Comparison of ENCODE assay signal across 8 cellular contexts in the genomic region with DNA sequence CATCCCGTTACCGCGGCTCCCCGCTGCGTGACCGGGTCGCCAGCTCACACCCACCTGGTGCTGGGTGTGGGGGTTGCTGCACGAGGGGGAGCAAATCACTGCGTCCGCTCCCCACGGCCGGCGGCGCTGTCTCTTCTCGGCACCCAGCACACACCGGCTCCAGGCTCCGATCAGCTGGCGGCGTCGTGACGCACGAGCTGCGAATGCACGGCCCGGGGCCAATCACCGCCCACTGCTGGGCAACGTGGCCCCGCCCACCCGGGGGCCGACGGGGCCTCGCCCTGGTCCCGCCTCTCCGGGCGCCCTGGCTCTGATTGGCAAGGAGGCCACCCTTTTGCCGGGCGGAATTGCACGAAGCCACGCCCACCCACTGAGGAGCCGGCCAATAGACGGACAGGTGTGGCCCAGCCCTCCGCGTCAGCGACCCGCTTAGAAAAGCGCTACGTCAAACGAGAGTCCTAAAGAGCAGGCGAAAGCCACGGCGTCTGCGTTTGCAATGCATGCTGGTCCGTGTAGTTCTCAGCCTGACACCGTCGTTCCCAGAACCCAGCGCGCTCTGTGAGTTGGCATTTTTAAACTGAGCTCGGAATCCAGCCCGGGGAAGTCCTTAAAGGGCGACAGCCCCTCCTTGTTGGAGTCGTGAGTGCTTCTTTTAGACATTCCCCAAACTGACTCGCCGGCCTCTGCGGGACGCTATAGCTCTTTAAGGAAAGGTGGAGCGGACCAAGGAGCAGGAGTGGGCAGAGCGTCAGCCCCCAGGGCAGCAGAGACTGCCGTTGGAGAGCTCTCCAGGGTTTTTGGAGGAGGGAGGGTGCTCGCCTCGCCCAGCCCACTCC. TPM values are rescaled to one million over a fixed set of nuclear protein-coding genes. Genes with fewer than 3 reads are reported as not detected.
DNase-seq lines count a peak whose midpoint lies in the region; TF ChIP-seq lines count a peak whose summit lies in the region.

No MANE protein-coding gene starts in this region.

- peaks cover 46 to 67% (median 57%) of the 10 kb centered on the region in 4 donors for H3K4me1 ChIP-seq in stomach

- peak overlapping the region; percentile 87 for H3K27ac ChIP-seq in neural cell (ENCODE audit: low read length)
- H3K27ac ChIP-seq in stomach: peak overlapping the region; percentile 99 to 100 (median 100)

- intact Hi-C loops in stomach (cut with DNase I; ENCODE audit: low total_unique reads): no loop called here

- TF ChIP-seq EP300 in neural cell (conservative IDR thresholded peaks at IDR 0.05; ENCODE audit: poor library complexity, severe bottlenecking) (peak; percentile 44), stomach (IDR thresholded peaks at IDR 0.05) (peak; percentile 50)

- H4K20me1 ChIP-seq in neural cell (ENCODE audit: insufficient read depth): no peaks in the 10 kb centered on the region

- WGBS in stomach, 5 donors: 0% methylated on average over 48 to 70 of the region's 70 CpGs

- peak overlapping the region; percentile 88 for H3K4me2 ChIP-seq in neural cell (ENCODE audit: low read length)

- TF ChIP-seq POLR2A in stomach (IDR thresholded peaks at IDR 0.05): peak in 2 of 4 donors; percentile 98 to 99

- H3F3A ChIP-seq in neural cell (ENCODE audit: insufficient read depth, low read length, poor library complexity, severe bottlenecking): peaks cover 4% of the 10 kb centered on the region

- peaks cover 4% of the 10 kb centered on the region for H3K79me2 ChIP-seq in neural cell (replicated peaks; ENCODE audit: insufficient read depth, low read length)

- H3K9me2 ChIP-seq in neural cell (ENCODE audit: insufficient read depth, low read length): no peaks in the 10 kb centered on the region

- no peaks in the 10 kb centered on the region for H3K27me3 ChIP-seq in H7 (ENCODE audit: control insufficient read depth, insufficient read depth, low read length)
- peaks cover 1% of the 10 kb centered on the region for H3K27me3 ChIP-seq in neural cell (ENCODE audit: insufficient read depth, low read depth, low read length)
- no peaks in the 10 kb centered on the region for H3K27me3 ChIP-seq in stomach

- H3K4me3 ChIP-seq in H7 (ENCODE audit: insufficient read depth, low read depth, low read length) (peak overlapping the region; percentile 83), fibroblast of villous mesenchyme (ENCODE audit: low read depth, low read length) (peak overlapping the region; percentile 83), neural cell (ENCODE audit: low read length) (peak overlapping the region; percentile 96), stomach (peak overlapping the region; percentile 81 to 100 (median 91))

- DNase-seq in ELR (ENCODE audit: low read depth) (peak; percentile 100), H7 (peak; percentile 100), M059J (ENCODE audit: low read depth) (peak; percentile 100), SHP77 (lab: John Stamatoyannopoulos, UW) (peak; percentile 100), activated gamma-delta T cell treated with Interleukin-2 at 50 U/mL for 16 hours (peak; percentile 100), fibroblast of villous mesenchyme (ENCODE audit: low read depth) (peak; percentile 100), stomach (peak; percentile 100)

- H3K9ac ChIP-seq in neural cell (ENCODE audit: low read length): peak overlapping the region; percentile 88

- H3K36me3 ChIP-seq in H7 (replicated peaks; ENCODE audit: control insufficient read depth, insufficient read depth, low read length) (0 out of 2 replicates have a peak, but pooled peaks cover 1% of the 10 kb centered on the region), neural cell (ENCODE audit: insufficient read depth, low read length) (no peaks in the 10 kb centered on the region), stomach (peaks cover 18 to 29% (median 26%) of the 10 kb centered on the region in 4 donors)

- no peak for TF ChIP-seq RAD21 in neural cell (conservative IDR thresholded peaks at IDR 0.05)

- H2AFZ ChIP-seq in neural cell (ENCODE audit: low read depth, low read length): peak overlapping the region; percentile 75

- H3K9me3 ChIP-seq in neural cell (ENCODE audit: low read length) (no peaks in the 10 kb centered on the region), stomach (no peaks in the 10 kb centered on the region)

- TF ChIP-seq CTCF in fibroblast of villous mesenchyme (IDR thresholded peaks at IDR 0.05; ENCODE audit: insufficient read depth, low read depth, low read length) (no peak), neural cell (IDR thresholded peaks at IDR 0.05; ENCODE audit: poor library complexity, severe bottlenecking) (peak; percentile 45), stomach (IDR thresholded peaks at IDR 0.05) (peak in 1 of 7 experiments; percentile 14)

TF ChIP-seq in neural cell, 6 proteins besides CTCF, POLR2A, EP300 and RAD21:
- TF ChIP-seq SMC3 (conservative IDR thresholded peaks at IDR 0.05; ENCODE audit: poor library complexity) (peak; percentile 23), POLR2AphosphoS5 (IDR thresholded peaks at IDR 0.05) (peak; percentile 97), EZH2 (IDR thresholded peaks at IDR 0.05; ENCODE audit: borderline replicate concordance, insufficient read depth, low read length, poor library complexity, severe bottlenecking) (no peak), TAF1 (IDR thresholded peaks at IDR 0.05; ENCODE audit: low read depth) (peak; percentile 95), MXI1 (conservative IDR thresholded peaks at IDR 0.05; ENCODE audit: poor library complexity, severe bottlenecking) (peak; percentile 92)
- TF ChIP-seq, protein P1, sequence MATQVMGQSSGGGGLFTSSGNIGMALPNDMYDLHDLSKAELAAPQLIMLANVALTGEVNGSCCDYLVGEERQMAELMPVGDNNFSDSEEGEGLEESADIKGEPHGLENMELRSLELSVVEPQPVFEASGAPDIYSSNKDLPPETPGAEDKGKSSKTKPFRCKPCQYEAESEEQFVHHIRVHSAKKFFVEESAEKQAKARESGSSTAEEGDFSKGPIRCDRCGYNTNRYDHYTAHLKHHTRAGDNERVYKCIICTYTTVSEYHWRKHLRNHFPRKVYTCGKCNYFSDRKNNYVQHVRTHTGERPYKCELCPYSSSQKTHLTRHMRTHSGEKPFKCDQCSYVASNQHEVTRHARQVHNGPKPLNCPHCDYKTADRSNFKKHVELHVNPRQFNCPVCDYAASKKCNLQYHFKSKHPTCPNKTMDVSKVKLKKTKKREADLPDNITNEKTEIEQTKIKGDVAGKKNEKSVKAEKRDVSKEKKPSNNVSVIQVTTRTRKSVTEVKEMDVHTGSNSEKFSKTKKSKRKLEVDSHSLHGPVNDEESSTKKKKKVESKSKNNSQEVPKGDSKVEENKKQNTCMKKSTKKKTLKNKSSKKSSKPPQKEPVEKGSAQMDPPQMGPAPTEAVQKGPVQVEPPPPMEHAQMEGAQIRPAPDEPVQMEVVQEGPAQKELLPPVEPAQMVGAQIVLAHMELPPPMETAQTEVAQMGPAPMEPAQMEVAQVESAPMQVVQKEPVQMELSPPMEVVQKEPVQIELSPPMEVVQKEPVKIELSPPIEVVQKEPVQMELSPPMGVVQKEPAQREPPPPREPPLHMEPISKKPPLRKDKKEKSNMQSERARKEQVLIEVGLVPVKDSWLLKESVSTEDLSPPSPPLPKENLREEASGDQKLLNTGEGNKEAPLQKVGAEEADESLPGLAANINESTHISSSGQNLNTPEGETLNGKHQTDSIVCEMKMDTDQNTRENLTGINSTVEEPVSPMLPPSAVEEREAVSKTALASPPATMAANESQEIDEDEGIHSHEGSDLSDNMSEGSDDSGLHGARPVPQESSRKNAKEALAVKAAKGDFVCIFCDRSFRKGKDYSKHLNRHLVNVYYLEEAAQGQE (IDR thresholded peaks at IDR 0.05; ENCODE audit: borderline replicate concordance): peak; percentile 90

RNA-seq across cellular contexts. Expression of a gene that starts 6.1 kb away (rescaled TPM):
- 0.04 and 0.45 TPM in 2 replicates for total RNA-seq in H7 (2014; rRNA removed; shearing (Covaris generic))
- total RNA-seq in M059J (2014; rRNA removed; shearing (Covaris generic)): 0.02 and 0.32 TPM in 2 replicates
- 3.5 and 3.9 TPM in 2 replicates for total RNA-seq in fibroblast of villous mesenchyme
- polyA plus RNA-seq in neural cell: 0.08 and 0.14 TPM in 2 replicates
- under 0.01 TPM in 1 of 2 replicates, not detected in the other for polyA minus RNA-seq in neural cell
- total RNA-seq in stomach: 1 to 10 TPM; 4.5 to 9.6 (median 8.1) TPM
- 1 to 10 TPM; 2.8 to 3.7 (median 3.1) TPM for polyA plus RNA-seq in stomach

RNA-seq across cellular contexts. Expression of a gene that starts 8.2 kb away (rescaled TPM):
- 13.2 and 14.3 TPM in 2 replicates for total RNA-seq in H7 (2014; rRNA removed; shearing (Covaris generic))
- total RNA-seq in M059J (2014; rRNA removed; shearing (Covaris generic)): 4.0 and 9.5 TPM in 2 replicates
- total RNA-seq in fibroblast of villous mesenchyme (26.8 and 34.5 TPM in 2 replicates), stomach (10 to 100 TPM; 13.4 to 56.5 (median 14.0) TPM)
- polyA plus RNA-seq in neural cell (5.4 and 5.8 TPM in 2 replicates), stomach (10 to 100 TPM in 2 of 3 donors, 1 to 10 TPM in 1; 9.3 to 10.6 (median 10.2) TPM)
- polyA minus RNA-seq in neural cell: 12.7 and 16.8 TPM in 2 replicates

RNA-seq across cellular contexts. Expression of a gene that starts 26.4 kb away (rescaled TPM):
- 0.52 and 0.74 TPM in 2 replicates for total RNA-seq in H7 (2014; rRNA removed; shearing (Covaris generic))
- 0.05 TPM in 1 of 2 replicates, not detected in the other for total RNA-seq in M059J (2014; rRNA removed; shearing (Covaris generic))
- total RNA-seq in fibroblast of villous mesenchyme (0.43 TPM in 1 of 2 replicates, not detected in the other), stomach (1 to 10 TPM in 2 of 5 donors, under 1 TPM in 3; 0.45 to 4.1 (median 0.87) TPM)
- polyA plus RNA-seq in neural cell (1.6 TPM in 1 of 2 replicates, not detected in the other), stomach (1 to 10 TPM in 2 of 3 donors, under 1 TPM in 1; 0.92 to 5.2 (median 1.9) TPM)
- polyA minus RNA-seq in neural cell: not detected in 2 replicates

RNA-seq across cellular contexts. Expression of a gene that starts 31.6 kb away (rescaled TPM):
- 128 and 146 TPM in 2 replicates for total RNA-seq in H7 (2014; rRNA removed; shearing (Covaris generic))
- total RNA-seq in M059J (2014; rRNA removed; shearing (Covaris generic)): 52.3 and 92.8 TPM in 2 replicates
- 107 and 117 TPM in 2 replicates for total RNA-seq in fibroblast of villous mesenchyme
- 43.9 and 56.9 TPM in 2 replicates for polyA plus RNA-seq in neural cell
- polyA minus RNA-seq in neural cell: 149 and 158 TPM in 2 replicates
- 100 to 1,000 TPM; 126 to 252 (median 201) TPM for total RNA-seq in stomach
- 10 to 100 TPM; 33.6 to 83.4 (median 38.4) TPM for polyA plus RNA-seq in stomach

RNA-seq across cellular contexts. Expression of a gene that starts 45.6 kb away (rescaled TPM):
- total RNA-seq in H7 (2014; rRNA removed; shearing (Covaris generic)): 30.3 and 33.4 TPM in 2 replicates
- not detected in 2 replicates for total RNA-seq in M059J (2014; rRNA removed; shearing (Covaris generic))
- total RNA-seq in fibroblast of villous mesenchyme: 51.0 and 108 TPM in 2 replicates
- 0.50 and 6.1 TPM in 2 replicates for polyA plus RNA-seq in neural cell
- polyA minus RNA-seq in neural cell: 1.2 TPM in 1 of 2 replicates, not detected in the other
- total RNA-seq in stomach: 100 to 1,000 TPM in 4 of 5 donors, 10 to 100 TPM in 1; 72.4 to 334 (median 186) TPM
- 100 to 1,000 TPM in 1 of 3 donors, 10 to 100 TPM in 2; 45.5 to 126 (median 68.9) TPM for polyA plus RNA-seq in stomach

Comparison
In these comparisons a context has a peak if more than half of its experiments do, and no peak if none do; other contexts are left out.
1. Peak in every context shown above with its lines: DNase-seq, H3K4me3 ChIP-seq and H3K27ac ChIP-seq.